In genomic region chr12:16120027-16120426, GRCh38 we compare ENCODE assay signal across 25 cellular contexts.
"Had no signal": no experiment of that assay in that cellular context is flagged by ENCODE, and none has a peak within 500 bp of the region (broad histone marks: within the 10 kb centered on the region; RNA-seq: fewer than 3 reads in every experiment).

No MANE protein-coding gene starts in this region.

- H3K27ac ChIP-seq: heart left ventricle, left ventricle myocardium inferior, ovary, prostate gland, skin epidermis, testis, transverse colon had no signal

- H3K36me3 ChIP-seq: heart left ventricle, left ventricle myocardium inferior, ovary, prostate gland, transverse colon had no signal

- DNase-seq: activated B cell treated with CpG ODN at 0.5 μM for 24 hours; activated CD4-positive, alpha-beta T cell treated with anti-CD3 and anti-CD28 coated beads, Interleukin-2, amount 50 U/mL, for 1 hour; activated CD8-positive, alpha-beta T cell treated with anti-CD3 and anti-CD28 coated beads for 36 hours; activated T-cell treated with anti-CD3 and anti-CD28 coated beads, Interleukin-2, amount 50 U/mL, for 48 hours; dermis blood vessel endothelial cell; effector CD4-positive, alpha-beta T cell; foreskin fibroblast; heart left ventricle; left ventricle myocardium inferior; naive B cell; ovary; retina; stimulated activated CD4-positive, alpha-beta T cell treated with anti-CD3 and anti-CD28 coated beads, Interleukin-12 subunit alpha, Interleukin-12 subunit beta, amount 100 ng/mL, for 4 hours; stimulated activated CD4-positive, alpha-beta T cell treated with anti-CD3 and anti-CD28 coated beads, Interleukin-4, amount 100 ng/mL, for 1 hour; stimulated activated naive CD8-positive, alpha-beta T cell treated with anti-CD3 and anti-CD28 coated beads, Interleukin-15, Interleukin-2, amounts not matched to agents 100 U/mL and 50 U/mL, for 24 hours; testis; transverse colon had no signal

- ATAC-seq: activated CD8-positive, alpha-beta T cell treated with anti-CD3 and anti-CD28 coated beads for 36 hours; activated naive CD4-positive, alpha-beta T cell treated with anti-CD3 and anti-CD28 coated beads, Interleukin-2, amount 50 U/mL, for 72 hours; esophagus mucosa; heart left ventricle; sciatic nerve; stimulated activated naive CD8-positive, alpha-beta T cell treated with anti-CD3 and anti-CD28 coated beads, Interleukin-15, Interleukin-2, amounts not matched to agents 100 U/mL and 50 U/mL, for 24 hours had no signal

- H3K9me3 ChIP-seq: heart left ventricle, left ventricle myocardium inferior, ovary, prostate gland, testis, transverse colon had no signal

- H3K36me3 Mint-ChIP-seq: activated naive CD4-positive, alpha-beta T cell treated with anti-CD3 and anti-CD28 coated beads, Interleukin-2, amount 50 U/mL, for 72 hours; naive B cell had no signal

- H3K4me1 Mint-ChIP-seq: activated B cell treated with CpG ODN at 0.5 μM for 24 hours, naive B cell had no signal

- H3K4me1 ChIP-seq: heart left ventricle, left ventricle myocardium inferior, prostate gland, testis had no signal

- H3K4me3 Mint-ChIP-seq: activated B cell treated with CpG ODN at 0.5 μM for 24 hours; activated CD8-positive, alpha-beta T cell treated with anti-CD3 and anti-CD28 coated beads for 36 hours; naive B cell; T-helper 2 cell treated with Interferon-gamma antibody and Interleukin-4, amounts not matched to agents 5 μg/mL and 100 μg/mL, for 36 hours had no signal

- H3K27me3 ChIP-seq: heart left ventricle, ovary, testis, transverse colon had no signal

- H3K27ac Mint-ChIP-seq: activated B cell treated with CpG ODN at 0.5 μM for 24 hours; activated CD8-positive, alpha-beta T cell treated with anti-CD3 and anti-CD28 coated beads for 36 hours; activated naive CD4-positive, alpha-beta T cell treated with anti-CD3 and anti-CD28 coated beads, Interleukin-2, amount 50 U/mL, for 72 hours; activated T-helper 2 cell treated with anti-CD3 and anti-CD28 coated beads, Interferon-gamma antibody, Interleukin-2, Interleukin-4, amounts not matched to agents 10 μg/mL and 5 μg/mL and 100 μg/mL, durations not matched to agents 14 hours and 24 hours and 36 hours; naive B cell; T-helper 2 cell treated with Interferon-gamma antibody and Interleukin-4, amounts not matched to agents 5 μg/mL and 100 μg/mL, for 36 hours had no signal

- H3K27me3 Mint-ChIP-seq: activated CD8-positive, alpha-beta T cell treated with anti-CD3 and anti-CD28 coated beads for 36 hours had no signal

- H3K4me3 ChIP-seq: heart left ventricle, left ventricle myocardium inferior, lung, ovary, prostate gland, skin epidermis, testis, transverse colon had no signal

- H3K9me3 Mint-ChIP-seq: activated B cell treated with CpG ODN at 0.5 μM for 24 hours; activated CD8-positive, alpha-beta T cell treated with anti-CD3 and anti-CD28 coated beads for 36 hours; activated T-helper 2 cell treated with anti-CD3 and anti-CD28 coated beads, Interferon-gamma antibody, Interleukin-2, Interleukin-4, amounts not matched to agents 10 μg/mL and 5 μg/mL and 100 μg/mL, durations not matched to agents 14 hours and 24 hours and 36 hours; naive B cell; T-helper 2 cell treated with Interferon-gamma antibody and Interleukin-4, amounts not matched to agents 5 μg/mL and 100 μg/mL, for 36 hours had no signal
